Comparison of ENCODE assay signal across 9 cellular contexts in genomic region chr11:71563401-71563800, GRCh38. TPM values are rescaled to one million over a fixed set of nuclear protein-coding genes. Genes with fewer than 3 reads are reported as not detected.
A peak's percentile ranks its signal among the peaks of the same experiment; 100 is the strongest.
DNase-seq lines count a peak whose midpoint lies in the region; FAIRE-seq and TF ChIP-seq lines count a peak whose summit lies in the region.
"Had no signal": no experiment of that assay in that cellular context is flagged by ENCODE, and none has a peak within 500 bp of the region (broad histone marks: within the 10 kb centered on the region; RNA-seq: fewer than 3 reads in every experiment).

No MANE protein-coding gene starts in this region.

- no peak overlapping the region for H2AFZ ChIP-seq in fibroblast of lung (ENCODE audit: low read length)

- no peak overlapping the region for H3K4me3 ChIP-seq in fibroblast of lung (replicated peaks in 1 of 4; ENCODE audit: control extremely low read depth in 1 of 4, insufficient read depth in 1 of 4, low read depth in 3 of 4, low read length in 4 of 4)
- no peak overlapping the region for H3K4me3 ChIP-seq in small intestine (ENCODE audit: low read depth in 1 of 2, low read length in 2 of 2)

- no peaks in the 10 kb centered on the region for H4K20me1 ChIP-seq in fibroblast of lung (ENCODE audit: control insufficient read depth, extremely low read depth, insufficient read depth, low read length)

- H3K9ac ChIP-seq in fibroblast of lung (ENCODE audit: insufficient read depth, low read length): no peak overlapping the region
- H3K9ac ChIP-seq: KMS-11 had no signal

- H3K9me3 ChIP-seq in fibroblast of lung (ENCODE audit: control insufficient read depth, insufficient read depth, low read depth, low read length) (no peaks in the 10 kb centered on the region), small intestine (ENCODE audit: control insufficient read depth, low read depth) (no peaks in the 10 kb centered on the region)

- FAIRE-seq in GM18507 (lab: Jason Lieb, UNC) (no peak), RCC 7860 (lab: Jason Lieb, UNC) (no peak), small intestine (lab: Jason Lieb, UNC) (no peak)

- no peak overlapping the region for H3K27ac ChIP-seq in fibroblast of lung (ENCODE audit: insufficient read depth, low read length)
- H3K27ac ChIP-seq in small intestine (ENCODE audit: low read depth in 1 of 2, low read length in 1 of 2): no peak overlapping the region
- H3K27ac ChIP-seq: KMS-11 had no signal

- H3K4me2 ChIP-seq in fibroblast of lung (ENCODE audit: extremely low read depth, insufficient read depth, low read length): no peak overlapping the region
- H3K4me2 ChIP-seq: KMS-11 had no signal

- no peaks in the 10 kb centered on the region for H3K36me3 ChIP-seq in fibroblast of lung (ENCODE audit: control insufficient read depth, insufficient read depth, low read length)
- no peaks in the 10 kb centered on the region for H3K36me3 ChIP-seq in small intestine (ENCODE audit: control insufficient read depth in 2 of 2, insufficient read depth in 2 of 2, low read length in 2 of 2)

- TF ChIP-seq CTCF in fibroblast of lung (conservative IDR thresholded peaks at IDR 0.05 in 1 of 2, IDR thresholded peaks at IDR 0.05 in 1 of 2; ENCODE audit: low read depth in 1 of 2, low read length in 2 of 2): peak; percentile 26 to 48

- H3K79me2 ChIP-seq in fibroblast of lung (ENCODE audit: control insufficient read depth, insufficient read depth, low read length): no peaks in the 10 kb centered on the region

- DNase-seq in Ammon's horn (ENCODE audit: low spot score) (peak; percentile 18), GM18507 (ENCODE audit: extremely low spot score, insufficient read length, low read depth) (peak; percentile 26), RCC 7860 (ENCODE audit: low spot score) (peak; percentile 59), fibroblast of lung (ENCODE audit: low read depth in 2 of 2) (peak; percentile 29 to 39), small intestine (peak; percentile 53), NCI-H1105 treated with DMSO at 0.1 percent for 48 hours (lab: John Stamatoyannopoulos, UW) (no peak), NCI-H2227 treated with DMSO at 0.1 percent for 48 hours (lab: John Stamatoyannopoulos, UW) (no peak)
- no peak for DNase-seq in effector CD4-positive, alpha-beta T cell

- 16 to 18% (median 18%) methylated on average over 8 of the region's 8 CpGs for WGBS in small intestine, 3 donors

- H3K27me3 ChIP-seq in fibroblast of lung (ENCODE audit: control insufficient read depth, insufficient read depth, low read length): no peaks in the 10 kb centered on the region
- peaks cover 0 to 2% of the 10 kb centered on the region in 2 donors for H3K27me3 ChIP-seq in small intestine (ENCODE audit: control insufficient read depth in 2 of 2, insufficient read depth in 2 of 2, low read length in 2 of 2)

- no peaks in the 10 kb centered on the region for H3K4me1 ChIP-seq in fibroblast of lung (ENCODE audit: control insufficient read depth, extremely low read depth, insufficient read depth, low read length)
- H3K4me1 ChIP-seq in small intestine (ENCODE audit: control insufficient read depth in 2 of 2, insufficient read depth in 1 of 2, low read depth in 1 of 2, low read length in 1 of 2): peaks cover 0 to 2% of the 10 kb centered on the region in 2 donors

RNA-seq across cellular contexts. Expression of gene KRTAP5-10, which starts 2.0 kb away (rescaled TPM):
- not detected in 2 replicates for total RNA-seq in fibroblast of lung
- not detected in 2 replicates for polyA plus RNA-seq in fibroblast of lung
- not detected in 2 replicates for polyA plus RNA-seq in fibroblast of lung (2012)
- polyA minus RNA-seq in fibroblast of lung (ENCODE audit: low replicate concordance): not detected in 2 replicates
- under 1 TPM in 1 of 3 donors, not detected in 2; 0.07 TPM for polyA plus RNA-seq in small intestine

RNA-seq across cellular contexts. Expression of gene KRTAP5-9, which starts 15.2 kb away (rescaled TPM):
- total RNA-seq in fibroblast of lung: not detected in 2 replicates
- polyA plus RNA-seq in fibroblast of lung (not detected in 2 replicates), small intestine (under 1 TPM in 2 of 3 donors, not detected in 1; 0.31 to 0.67 TPM)
- not detected in 2 replicates for polyA plus RNA-seq in fibroblast of lung (2012)
- not detected in 2 replicates for polyA minus RNA-seq in fibroblast of lung (ENCODE audit: low replicate concordance)

RNA-seq across cellular contexts. Expression of gene KRTAP5-11, which starts 19.3 kb away (rescaled TPM):
- not detected in 2 replicates for total RNA-seq in fibroblast of lung
- polyA plus RNA-seq in fibroblast of lung (not detected in 2 replicates), small intestine (not detected)
- polyA plus RNA-seq in fibroblast of lung (2012): not detected in 2 replicates
- polyA minus RNA-seq in fibroblast of lung (ENCODE audit: low replicate concordance): not detected in 2 replicates

RNA-seq across cellular contexts. Expression of gene KRTAP5-8, which starts 25.6 kb away (rescaled TPM):
- not detected in 2 replicates for total RNA-seq in fibroblast of lung
- polyA plus RNA-seq in fibroblast of lung (not detected in 2 replicates), small intestine (under 1 TPM in 1 of 3 donors, not detected in 2; 0.16 TPM)
- polyA plus RNA-seq in fibroblast of lung (2012): not detected in 2 replicates
- polyA minus RNA-seq in fibroblast of lung (ENCODE audit: low replicate concordance): not detected in 2 replicates

RNA-seq across cellular contexts. Expression of gene KRTAP5-7, which starts 36.3 kb away (rescaled TPM):
- total RNA-seq in fibroblast of lung: under 0.01 and 0.17 TPM in 2 replicates
- polyA plus RNA-seq in fibroblast of lung (not detected in 2 replicates), small intestine (under 1 TPM in 1 of 3 donors, not detected in 2; 0.07 TPM)
- not detected in 2 replicates for polyA plus RNA-seq in fibroblast of lung (2012)
- polyA minus RNA-seq in fibroblast of lung (ENCODE audit: low replicate concordance): not detected in 2 replicates

Comparison
In these comparisons a context has a peak if more than half of its experiments do, and no peak if none do; other contexts are left out.
1. DNase-seq: peak in Ammon's horn (single experiment), GM18507 (single experiment), RCC 7860 (single experiment), fibroblast of lung (2 of 2) and small intestine (single experiment); none in NCI-H1105 treated with DMSO at 0.1 percent for 48 hours (single experiment), NCI-H2227 treated with DMSO at 0.1 percent for 48 hours (single experiment) and effector CD4-positive, alpha-beta T cell (single experiment).